In genomic region chr15:49046113-49046883, GRCh38 we compare ENCODE assay signal across 8 cellular contexts. TPM values are rescaled to one million over a fixed set of nuclear protein-coding genes. Genes with fewer than 3 reads are reported as not detected.
DNase-seq lines count a peak whose midpoint lies in the region; ATAC-seq and TF ChIP-seq lines count a peak whose summit lies in the region.

A gene with protein sequence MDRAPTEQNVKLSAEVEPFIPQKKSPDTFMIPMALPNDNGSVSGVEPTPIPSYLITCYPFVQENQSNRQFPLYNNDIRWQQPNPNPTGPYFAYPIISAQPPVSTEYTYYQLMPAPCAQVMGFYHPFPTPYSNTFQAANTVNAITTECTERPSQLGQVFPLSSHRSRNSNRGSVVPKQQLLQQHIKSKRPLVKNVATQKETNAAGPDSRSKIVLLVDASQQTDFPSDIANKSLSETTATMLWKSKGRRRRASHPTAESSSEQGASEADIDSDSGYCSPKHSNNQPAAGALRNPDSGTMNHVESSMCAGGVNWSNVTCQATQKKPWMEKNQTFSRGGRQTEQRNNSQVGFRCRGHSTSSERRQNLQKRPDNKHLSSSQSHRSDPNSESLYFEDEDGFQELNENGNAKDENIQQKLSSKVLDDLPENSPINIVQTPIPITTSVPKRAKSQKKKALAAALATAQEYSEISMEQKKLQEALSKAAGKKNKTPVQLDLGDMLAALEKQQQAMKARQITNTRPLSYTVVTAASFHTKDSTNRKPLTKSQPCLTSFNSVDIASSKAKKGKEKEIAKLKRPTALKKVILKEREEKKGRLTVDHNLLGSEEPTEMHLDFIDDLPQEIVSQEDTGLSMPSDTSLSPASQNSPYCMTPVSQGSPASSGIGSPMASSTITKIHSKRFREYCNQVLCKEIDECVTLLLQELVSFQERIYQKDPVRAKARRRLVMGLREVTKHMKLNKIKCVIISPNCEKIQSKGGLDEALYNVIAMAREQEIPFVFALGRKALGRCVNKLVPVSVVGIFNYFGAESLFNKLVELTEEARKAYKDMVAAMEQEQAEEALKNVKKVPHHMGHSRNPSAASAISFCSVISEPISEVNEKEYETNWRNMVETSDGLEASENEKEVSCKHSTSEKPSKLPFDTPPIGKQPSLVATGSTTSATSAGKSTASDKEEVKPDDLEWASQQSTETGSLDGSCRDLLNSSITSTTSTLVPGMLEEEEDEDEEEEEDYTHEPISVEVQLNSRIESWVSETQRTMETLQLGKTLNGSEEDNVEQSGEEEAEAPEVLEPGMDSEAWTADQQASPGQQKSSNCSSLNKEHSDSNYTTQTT (minus strand): TSS chr15:49046446. CDS start chr15:49046299, 147 bp downstream.

- 0 out of 2 replicates have a peak, but pooled peaks cover 3% of the 10 kb centered on the region for H3K36me3 ChIP-seq in HUES64 (ENCODE audit: insufficient read depth, low read length)
- no peaks in the 10 kb centered on the region for H3K36me3 ChIP-seq in OCI-LY3 (replicated peaks; ENCODE audit: low read depth, low read length)

- peak; percentile 45 for TF ChIP-seq CTCF in OCI-LY3 (IDR thresholded peaks at IDR 0.05; ENCODE audit: low read depth, low read length)

- DNase-seq in DMS 273 treated with DMSO at 0.1 percent for 48 hours (lab: John Stamatoyannopoulos, UW) (peak; percentile 77), activated T-cell treated with anti-CD3 and anti-CD28 coated beads for 1 hour (ENCODE audit: low read depth) (peak; percentile 76), epidermal melanocyte (ENCODE audit: insufficient read length, low spot score) (peak; percentile 90)
- DNase-seq in stimulated activated CD8-positive, alpha-beta memory T cell treated with anti-CD3 and anti-CD28 coated beads, Interleukin-4, amount 100 ng/mL, for 1 hour (ENCODE audit: low read depth in 2 of 2, low spot score in 1 of 2) = peak; percentile 76 to 81

- H3K27ac ChIP-seq in HUES64 (ENCODE audit: low read depth, low read length) = peak within 1 kb of the TSS; percentile 65
- H3K27ac ChIP-seq in OCI-LY3 (ENCODE audit: low read length) = peak within 1 kb of the TSS; percentile 72

- H3K4me3 ChIP-seq in HUES64 (ENCODE audit: low read length) = peak within 1 kb of the TSS; percentile 76
- peak within 1 kb of the TSS; percentile 96 for H3K4me3 ChIP-seq in OCI-LY3 (ENCODE audit: low read length)
- peak within 1 kb of the TSS; percentile 93 for H3K4me3 ChIP-seq in mononuclear cell (ENCODE audit: low read length)

- H3K4me2 ChIP-seq in OCI-LY3 (ENCODE audit: low read length) = peak within 1 kb of the TSS; percentile 81

- WGBS in HUES64 = 4% methylated on average over 53 of the region's 53 CpGs

- peak within 1 kb of the TSS; percentile 96 for H2AFZ ChIP-seq in OCI-LY3 (ENCODE audit: low read depth, low read length)

- peaks cover 45% of the 10 kb centered on the region for H3K79me2 ChIP-seq in OCI-LY3 (ENCODE audit: low read length)

- H4K20me1 ChIP-seq in OCI-LY3 (ENCODE audit: insufficient read depth, low read length) = peaks cover 26% of the 10 kb centered on the region; the same call in 1 of the 2 replicates

- H3K27me3 ChIP-seq in HUES64 (ENCODE audit: insufficient read depth, low read length) (no peaks in the 10 kb centered on the region), OCI-LY3 (ENCODE audit: low read depth, low read length) (no peaks in the 10 kb centered on the region), mononuclear cell (ENCODE audit: insufficient read depth, low read length) (no peaks in the 10 kb centered on the region)

- peaks cover 14% of the 10 kb centered on the region; the same call in 1 of the 2 replicates for H3K4me1 ChIP-seq in HUES64 (ENCODE audit: insufficient read depth, low read length)
- H3K4me1 ChIP-seq in OCI-LY3 (ENCODE audit: low read length) = peaks cover 20% of the 10 kb centered on the region
- H3K4me1 ChIP-seq in mononuclear cell (ENCODE audit: insufficient read depth, low read length) = peaks cover 23% of the 10 kb centered on the region

- H3K9ac ChIP-seq in HUES64 (ENCODE audit: low read depth, low read length) (peak within 1 kb of the TSS; percentile 84), OCI-LY3 (ENCODE audit: low read length) (peak within 1 kb of the TSS; percentile 81)

- 0 out of 2 replicates have a peak, but pooled peaks cover 2% of the 10 kb centered on the region for H3K9me3 ChIP-seq in HUES64 (ENCODE audit: insufficient read depth, low read depth, low read length)
- H3K9me3 ChIP-seq in OCI-LY3 (ENCODE audit: insufficient read depth, low read length) = no peaks in the 10 kb centered on the region
- no peaks in the 10 kb centered on the region for H3K9me3 ChIP-seq in mononuclear cell (ENCODE audit: low read depth, low read length)

- ATAC-seq in GM21447 (IDR thresholded peaks at IDR 0.05; ENCODE audit: unreplicated experiment) = peak; percentile 92

RNA-seq across cellular contexts. Expression of the gene that starts here (rescaled TPM):
- polyA plus RNA-seq in HUES64 (2013, experiment 1 of 2) = 10.0 TPM
- 16.1 TPM for polyA plus RNA-seq in HUES64 (2013, experiment 2 of 2)
- 78.3 TPM for total RNA-seq in mononuclear cell

Comparison
In these comparisons a context has a peak if more than half of its experiments do, and no peak if none do; other contexts are left out.
1. Peak in every context shown above with its lines: DNase-seq, ATAC-seq, H3K4me3 ChIP-seq and H3K27ac ChIP-seq.